In genomic region chr18:59470627-59471121, GRCh38 we compare ENCODE assay signal across 1 cellular context.
TF ChIP-seq lines count a peak whose summit lies in the region.

No MANE protein-coding gene starts in this region.

TF ChIP-seq in GM12891, 5 proteins besides CTCF, POLR2A, EP300 and RAD21:
- TF ChIP-seq SPI1 (IDR thresholded peaks at IDR 0.05; ENCODE audit: low read depth, low read length) = no peak
- no peak for TF ChIP-seq POU2F2 (IDR thresholded peaks at IDR 0.05; ENCODE audit: low read depth, low read length)
- TF ChIP-seq PAX5 (IDR thresholded peaks at IDR 0.05; ENCODE audit: insufficient read depth, low read length, severe bottlenecking) = no peak
- TF ChIP-seq POLR2AphosphoS5 (IDR thresholded peaks at IDR 0.05; ENCODE audit: low read depth, low read length) = no peak
- TF ChIP-seq TAF1 (IDR thresholded peaks at IDR 0.05; ENCODE audit: low read depth, low read length) = no peak
